In the genomic region with DNA sequence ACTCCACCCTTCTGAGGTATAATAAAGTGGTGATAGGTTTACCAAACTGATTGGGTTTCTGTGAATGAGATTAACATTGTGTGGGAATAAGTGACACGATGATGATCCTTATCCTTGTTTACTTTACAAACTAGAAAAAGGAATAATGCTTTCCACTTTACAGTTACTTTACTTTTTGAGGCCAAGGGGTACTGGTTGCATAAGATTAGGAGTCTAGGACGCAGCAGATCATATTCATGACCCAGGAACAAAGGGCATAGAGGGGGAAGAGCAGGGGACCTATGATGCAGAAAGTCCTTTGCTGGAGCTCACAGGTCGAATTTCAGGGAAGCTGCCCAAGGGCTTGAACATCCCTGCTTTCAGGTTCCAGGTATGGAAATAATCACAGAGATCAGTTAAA, we compare ENCODE assay signal across 1 cellular context.
A peak's percentile ranks its signal among the peaks of the same experiment; 100 is the strongest.
TF ChIP-seq lines count a peak whose summit lies in the region.

No MANE protein-coding gene starts in this region.

TF ChIP-seq in liver, 16 proteins besides CTCF, POLR2A, EP300 and RAD21 (continued from another document):
- TF ChIP-seq, protein P1, sequence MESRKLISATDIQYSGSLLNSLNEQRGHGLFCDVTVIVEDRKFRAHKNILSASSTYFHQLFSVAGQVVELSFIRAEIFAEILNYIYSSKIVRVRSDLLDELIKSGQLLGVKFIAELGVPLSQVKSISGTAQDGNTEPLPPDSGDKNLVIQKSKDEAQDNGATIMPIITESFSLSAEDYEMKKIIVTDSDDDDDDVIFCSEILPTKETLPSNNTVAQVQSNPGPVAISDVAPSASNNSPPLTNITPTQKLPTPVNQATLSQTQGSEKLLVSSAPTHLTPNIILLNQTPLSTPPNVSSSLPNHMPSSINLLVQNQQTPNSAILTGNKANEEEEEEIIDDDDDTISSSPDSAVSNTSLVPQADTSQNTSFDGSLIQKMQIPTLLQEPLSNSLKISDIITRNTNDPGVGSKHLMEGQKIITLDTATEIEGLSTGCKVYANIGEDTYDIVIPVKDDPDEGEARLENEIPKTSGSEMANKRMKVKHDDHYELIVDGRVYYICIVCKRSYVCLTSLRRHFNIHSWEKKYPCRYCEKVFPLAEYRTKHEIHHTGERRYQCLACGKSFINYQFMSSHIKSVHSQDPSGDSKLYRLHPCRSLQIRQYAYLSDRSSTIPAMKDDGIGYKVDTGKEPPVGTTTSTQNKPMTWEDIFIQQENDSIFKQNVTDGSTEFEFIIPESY (IDR thresholded peaks at IDR 0.05), result peak; percentile 69
- TF ChIP-seq NR2F2 (IDR thresholded peaks at IDR 0.05), result no peak
- TF ChIP-seq, protein P2, sequence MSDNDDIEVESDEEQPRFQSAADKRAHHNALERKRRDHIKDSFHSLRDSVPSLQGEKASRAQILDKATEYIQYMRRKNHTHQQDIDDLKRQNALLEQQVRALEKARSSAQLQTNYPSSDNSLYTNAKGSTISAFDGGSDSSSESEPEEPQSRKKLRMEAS (IDR thresholded peaks at IDR 0.05), result peak; percentile 80
- peak; percentile 59 for TF ChIP-seq FOXA2 (IDR thresholded peaks at IDR 0.05)
- TF ChIP-seq GABPA (IDR thresholded peaks at IDR 0.05 in 1 of 2, conservative IDR thresholded peaks at IDR 0.05 in 1 of 2), result no peak
- peak; percentile 96 to 99 for TF ChIP-seq HNF4A (conservative IDR thresholded peaks at IDR 0.05)
- peak; percentile 55 for TF ChIP-seq YY1 (IDR thresholded peaks at IDR 0.05)
- TF ChIP-seq FOXA1 (IDR thresholded peaks at IDR 0.05), result peak; percentile 46
- peak; percentile 77 to 93 for TF ChIP-seq RXRA (IDR thresholded peaks at IDR 0.05)
- peak in 1 of 2 donors; percentile 48 for TF ChIP-seq EGR1 (IDR thresholded peaks at IDR 0.05; ENCODE audit: low read depth in 2 of 2)
- TF ChIP-seq SP1 (IDR thresholded peaks at IDR 0.05), result peak; percentile 54
